Comparison of ENCODE assay signal across 9 cellular contexts in genomic region chr3:27467545-27467944, GRCh38. TPM values are rescaled to one million over a fixed set of nuclear protein-coding genes. Genes with fewer than 3 reads are reported as not detected.
A peak's percentile ranks its signal among the peaks of the same experiment; 100 is the strongest.
DNase-seq lines count a peak whose midpoint lies in the region; ATAC-seq and TF ChIP-seq lines count a peak whose summit lies in the region.
"Had no signal": no experiment of that assay in that cellular context is flagged by ENCODE, and none has a peak within 500 bp of the region (broad histone marks: within the 10 kb centered on the region; RNA-seq: fewer than 3 reads in every experiment).

No MANE protein-coding gene starts in this region.

- no peak for TF ChIP-seq POLR2A in esophagus squamous epithelium (IDR thresholded peaks at IDR 0.05)

- H3K9me3 ChIP-seq in RWPE2 (ENCODE audit: severe bottlenecking): no peaks in the 10 kb centered on the region
- H3K9me3 ChIP-seq in esophagus squamous epithelium: no peaks in the 10 kb centered on the region
- no peaks in the 10 kb centered on the region for H3K9me3 ChIP-seq in neural progenitor cell (ENCODE audit: low read depth)
- H3K9me3 ChIP-seq: HAP-1 had no signal

- H3K4me1 ChIP-seq in RWPE2 (ENCODE audit: insufficient read depth, poor library complexity, severe bottlenecking): no peaks in the 10 kb centered on the region
- peaks cover 6 to 40% (median 7%) of the 10 kb centered on the region in 3 donors for H3K4me1 ChIP-seq in esophagus squamous epithelium
- no peaks in the 10 kb centered on the region for H3K4me1 ChIP-seq in neural progenitor cell

- H3K4me1 Mint-ChIP-seq in neural progenitor cell: no peaks in the 10 kb centered on the region

- peaks cover 2% of the 10 kb centered on the region for H3K27me3 Mint-ChIP-seq in neural progenitor cell (ENCODE audit: insufficient read depth, low read depth)

- intact Hi-C loops in esophagus squamous epithelium (cut with DNase I): loop anchor here (5.0 kb wide), 1 partner anchor 155 kb away; no protein-coding TSS in a partner anchor

- no peak overlapping the region for H3K4me3 Mint-ChIP-seq in neural progenitor cell

- ATAC-seq in activated CD4-positive, CD25-positive, alpha-beta regulatory T cell treated with anti-CD3 and anti-CD28 coated beads, Interleukin-2, amount 50 U/mL, for 24 hours: peak; percentile 69 to 76
- peak; percentile 77 for ATAC-seq in GM19467 (IDR thresholded peaks at IDR 0.05; ENCODE audit: unreplicated experiment)
- ATAC-seq in HG03439 (IDR thresholded peaks at IDR 0.05; ENCODE audit: unreplicated experiment): peak; percentile 78
- peak; percentile 82 for ATAC-seq in RWPE2 (ENCODE audit: low read depth)

- 0 out of 2 replicates have a peak, but pooled peaks cover 8% of the 10 kb centered on the region for H3K36me3 ChIP-seq in RWPE2 (ENCODE audit: low read depth)
- no peaks in the 10 kb centered on the region for H3K36me3 ChIP-seq in esophagus squamous epithelium
- no peaks in the 10 kb centered on the region for H3K36me3 ChIP-seq in neural progenitor cell

- WGBS in esophagus squamous epithelium, 2 donors: 6 to 13% methylated on average over 3 of the region's 3 CpGs

- H4K20me1 ChIP-seq in neural progenitor cell (ENCODE audit: low read depth): peaks cover 28% of the 10 kb centered on the region

- no peak overlapping the region for H3K27ac ChIP-seq in RWPE2 (ENCODE audit: poor library complexity, severe bottlenecking)
- H3K27ac ChIP-seq in esophagus squamous epithelium: peak overlapping the region in 2 of 4 donors; percentile 5 to 18
- H3K27ac ChIP-seq in neural progenitor cell: no peak overlapping the region

- H3K27ac Mint-ChIP-seq in neural progenitor cell: no peak overlapping the region

- H3K4me3 ChIP-seq in RWPE2 (ENCODE audit: severe bottlenecking): no peak overlapping the region
- peak overlapping the region in 1 of 4 donors; percentile 22 for H3K4me3 ChIP-seq in esophagus squamous epithelium
- H3K4me3 ChIP-seq in neural progenitor cell: no peak overlapping the region
- H3K4me3 ChIP-seq: HAP-1 had no signal

- no peak overlapping the region for H3K9ac ChIP-seq in neural progenitor cell

- peaks cover 40% of the 10 kb centered on the region for H3K9me3 Mint-ChIP-seq in neural progenitor cell

- TF ChIP-seq CTCF in RWPE2 (IDR thresholded peaks at IDR 0.05; ENCODE audit: poor library complexity, severe bottlenecking) (peak; percentile 87), esophagus squamous epithelium (IDR thresholded peaks at IDR 0.05) (peak in 5 of 6 experiments; percentile 46 to 69 (median 53)), neural progenitor cell (IDR thresholded peaks at IDR 0.05) (peak; percentile 25)

- H3K27me3 ChIP-seq in RWPE2 (ENCODE audit: insufficient read depth, poor library complexity, severe bottlenecking): no peaks in the 10 kb centered on the region
- no peaks in the 10 kb centered on the region for H3K27me3 ChIP-seq in esophagus squamous epithelium
- H3K27me3 ChIP-seq in neural progenitor cell: no peaks in the 10 kb centered on the region

- H3K4me2 ChIP-seq in neural progenitor cell: no peak overlapping the region

- no peak overlapping the region for H2AFZ ChIP-seq in neural progenitor cell (replicated peaks)

- no peak for DNase-seq in activated CD4-positive, CD25-positive, alpha-beta regulatory T cell treated with anti-CD3 and anti-CD28 coated beads, Interleukin-2, amount 50 U/mL, for 72 hours
- DNase-seq in RWPE2 (ENCODE audit: low spot score): no peak
- no peak for DNase-seq in esophagus squamous epithelium (lab: John Stamatoyannopoulos, UW)
- DNase-seq in neural progenitor cell (ENCODE audit: low spot score): no peak
- DNase-seq in NCI-H1930 (lab: John Stamatoyannopoulos, UW): no peak

- H3F3A ChIP-seq in neural progenitor cell (ENCODE audit: low read depth): no peaks in the 10 kb centered on the region

- peaks cover 38% of the 10 kb centered on the region for H3K36me3 Mint-ChIP-seq in neural progenitor cell

- peaks cover 100% of the 10 kb centered on the region for H3K79me2 ChIP-seq in neural progenitor cell (ENCODE audit: low read depth)

RNA-seq across cellular contexts. Expression of gene SLC4A7, which starts 16.6 kb away (rescaled TPM):
- total RNA-seq in esophagus squamous epithelium (10 to 100 TPM; 17.2 to 50.4 (median 30.5) TPM), neural progenitor cell (ENCODE audit: low replicate concordance) (82.1 and 114 TPM in 2 replicates)

Comparison
In these comparisons a context has a peak if more than half of its experiments do, and no peak if none do; other contexts are left out.
1. CTCF ChIP-seq: peak in every context shown above with its lines; median percentile 87 in RWPE2; 53 in esophagus squamous epithelium; 25 in neural progenitor cell.